ENCODE assay signal across 13 cellular contexts in the genomic region with DNA sequence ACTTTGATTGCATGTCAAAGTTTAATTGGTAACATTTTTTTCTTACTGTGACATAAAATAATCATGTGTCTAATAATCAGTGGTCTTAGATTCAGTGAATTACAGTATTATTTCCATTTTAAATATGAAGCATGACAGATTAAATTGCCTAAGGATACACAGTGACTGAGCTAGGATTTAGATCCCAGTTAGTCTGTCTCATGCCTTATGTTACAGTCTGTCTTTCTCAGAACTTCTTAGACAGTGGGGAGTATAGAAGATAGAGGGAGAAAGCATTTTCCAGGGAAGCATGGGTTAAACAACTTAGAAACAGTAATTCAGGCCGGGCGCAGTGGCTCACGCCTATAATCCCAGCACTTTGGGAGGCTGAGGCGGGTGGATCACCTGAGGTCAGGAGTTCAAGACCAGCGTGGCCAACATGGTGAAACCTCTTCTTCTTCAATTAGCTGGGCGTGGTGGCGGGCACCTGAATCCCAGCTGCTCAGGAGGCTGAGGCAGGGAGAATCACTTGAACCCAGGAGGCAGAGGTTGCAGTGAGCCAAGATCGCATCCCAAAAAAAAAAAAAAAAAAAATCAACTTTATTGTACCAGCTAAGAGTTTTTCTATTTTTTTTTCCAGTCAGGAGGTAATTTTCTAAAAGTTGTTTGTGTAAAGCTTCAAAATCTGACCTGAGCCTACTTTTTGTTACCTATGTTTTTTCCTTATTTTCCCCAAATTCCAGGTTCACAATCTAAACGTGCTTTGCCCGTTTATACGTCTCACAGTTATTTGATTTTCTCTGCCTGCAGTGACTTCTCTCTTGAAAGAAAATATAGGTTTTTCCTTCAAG. TPM values are rescaled to one million over a fixed set of nuclear protein-coding genes. Genes with fewer than 3 reads are reported as not detected.
DNase-seq lines count a peak whose midpoint lies in the region; ATAC-seq and TF ChIP-seq lines count a peak whose summit lies in the region.
"Had no signal": no experiment of that assay in that cellular context is flagged by ENCODE, and none has a peak within 500 bp of the region (broad histone marks: within the 10 kb centered on the region; RNA-seq: fewer than 3 reads in every experiment).

No MANE protein-coding gene starts in this region.

- no peak overlapping the region for H2AFZ ChIP-seq in SU-DHL-6 (ENCODE audit: low read depth, low read length, severe bottlenecking)

- H3K9me3 ChIP-seq in SU-DHL-6 (ENCODE audit: insufficient read depth, low read length), result no peaks in the 10 kb centered on the region
- H3K9me3 ChIP-seq in left lung, result no peaks in the 10 kb centered on the region
- H3K9me3 ChIP-seq in thyroid gland, result no peaks in the 10 kb centered on the region
- H3K9me3 ChIP-seq: pancreas, tibial nerve had no signal

- no peaks in the 10 kb centered on the region for H3K9me2 ChIP-seq in SU-DHL-6 (replicated peaks; ENCODE audit: insufficient read depth, low read length)

- ATAC-seq in left lung, result no peak
- ATAC-seq: pancreas had no signal

- peak overlapping the region; percentile 75 for H3K4me2 ChIP-seq in SU-DHL-6 (ENCODE audit: low read depth, low read length, poor library complexity, severe bottlenecking)

- intact Hi-C loops in left lung (cut with DNase I) (no loop called here), thyroid gland (cut with DNase I) (no loop called here)

- H3K4me3 Mint-ChIP-seq in activated naive CD8-positive, alpha-beta T cell, result peak overlapping the region; percentile 91
- H3K4me3 Mint-ChIP-seq in activated naive CD8-positive, alpha-beta T cell treated with anti-CD3 and anti-CD28 coated beads for 36 hours, result no peak overlapping the region
- H3K4me3 Mint-ChIP-seq in type B pancreatic cell, result peak overlapping the region; percentile 91
- H3K4me3 Mint-ChIP-seq: activated B cell treated with CpG ODN at 0.5 μM for 24 hours; dendritic cell treated with granulocyte-macrophage colony-stimulating factor and Interleukin-4, amounts not matched to agents 40 ng/mL and 50 ng/mL, for 4 days had no signal

- H3K36me3 Mint-ChIP-seq in activated naive CD8-positive, alpha-beta T cell, result peaks cover 10% of the 10 kb centered on the region
- H3K36me3 Mint-ChIP-seq in activated naive CD8-positive, alpha-beta T cell treated with anti-CD3 and anti-CD28 coated beads for 36 hours, result peaks cover 20% of the 10 kb centered on the region
- H3K36me3 Mint-ChIP-seq in type B pancreatic cell, result peaks cover 5% of the 10 kb centered on the region

- TF ChIP-seq CTCF in SU-DHL-6 (IDR thresholded peaks at IDR 0.05; ENCODE audit: insufficient read depth, low read length, poor library complexity, severe bottlenecking), result no peak
- no peak for TF ChIP-seq CTCF in left lung (IDR thresholded peaks at IDR 0.05)
- no peak for TF ChIP-seq CTCF in type B pancreatic cell (conservative IDR thresholded peaks at IDR 0.05)
- no peak for TF ChIP-seq CTCF in thyroid gland (IDR thresholded peaks at IDR 0.05)

- H3K79me2 ChIP-seq in SU-DHL-6 (ENCODE audit: insufficient read depth, low read length), result peaks cover 14% of the 10 kb centered on the region; the same call in 1 of the 2 replicates

- 93 to 94% methylated on average over 11 of the region's 11 CpGs for WGBS in thyroid gland, 2 donors

- H3K4me3 ChIP-seq in SU-DHL-6 (ENCODE audit: insufficient read depth, low read length, poor library complexity, severe bottlenecking) (no peak overlapping the region), left lung (no peak overlapping the region), thyroid gland (replicated peaks in 1 of 3) (no peak overlapping the region)
- H3K4me3 ChIP-seq: pancreas, tibial nerve had no signal

- peaks cover 13% of the 10 kb centered on the region; the same call in 1 of the 2 replicates for H4K20me1 ChIP-seq in SU-DHL-6 (ENCODE audit: low read depth, low read length)

- no peak overlapping the region for H3K27ac ChIP-seq in SU-DHL-6 (ENCODE audit: low read depth, low read length)
- H3K27ac ChIP-seq in left lung, result peak overlapping the region; percentile 82 to 91
- H3K27ac ChIP-seq in thyroid gland, result no peak overlapping the region
- H3K27ac ChIP-seq: tibial nerve had no signal

- H3K27me3 Mint-ChIP-seq in activated naive CD8-positive, alpha-beta T cell, result no peaks in the 10 kb centered on the region
- no peaks in the 10 kb centered on the region for H3K27me3 Mint-ChIP-seq in activated naive CD8-positive, alpha-beta T cell treated with anti-CD3 and anti-CD28 coated beads for 36 hours
- H3K27me3 Mint-ChIP-seq in type B pancreatic cell, result no peaks in the 10 kb centered on the region
- H3K27me3 Mint-ChIP-seq: activated B cell treated with CpG ODN at 0.5 μM for 24 hours; dendritic cell treated with granulocyte-macrophage colony-stimulating factor and Interleukin-4, amounts not matched to agents 40 ng/mL and 50 ng/mL, for 4 days had no signal

- no peaks in the 10 kb centered on the region for H3K9me3 Mint-ChIP-seq in activated naive CD8-positive, alpha-beta T cell (ENCODE audit: low read depth)
- no peaks in the 10 kb centered on the region for H3K9me3 Mint-ChIP-seq in activated naive CD8-positive, alpha-beta T cell treated with anti-CD3 and anti-CD28 coated beads for 36 hours
- no peaks in the 10 kb centered on the region for H3K9me3 Mint-ChIP-seq in type B pancreatic cell
- H3K9me3 Mint-ChIP-seq: activated B cell treated with CpG ODN at 0.5 μM for 24 hours; dendritic cell treated with granulocyte-macrophage colony-stimulating factor and Interleukin-4, amounts not matched to agents 40 ng/mL and 50 ng/mL, for 4 days had no signal

- TF ChIP-seq POLR2A in thyroid gland (IDR thresholded peaks at IDR 0.05), result no peak

- H3K9ac ChIP-seq in SU-DHL-6 (ENCODE audit: low read length), result no peak overlapping the region

- H3K4me1 ChIP-seq in left lung (peaks cover 4 to 40% of the 10 kb centered on the region in 2 donors), thyroid gland (peaks cover 22 to 30% of the 10 kb centered on the region in 2 donors)

- H3K27ac Mint-ChIP-seq in activated naive CD8-positive, alpha-beta T cell, result peak overlapping the region; percentile 35
- H3K27ac Mint-ChIP-seq in activated naive CD8-positive, alpha-beta T cell treated with anti-CD3 and anti-CD28 coated beads for 36 hours, result no peak overlapping the region
- peak overlapping the region; percentile 14 for H3K27ac Mint-ChIP-seq in type B pancreatic cell
- H3K27ac Mint-ChIP-seq: activated B cell treated with CpG ODN at 0.5 μM for 24 hours; dendritic cell treated with granulocyte-macrophage colony-stimulating factor and Interleukin-4, amounts not matched to agents 40 ng/mL and 50 ng/mL, for 4 days had no signal

- H3K4me1 Mint-ChIP-seq in activated naive CD8-positive, alpha-beta T cell (ENCODE audit: low read depth), result peaks cover 58% of the 10 kb centered on the region
- peaks cover 48% of the 10 kb centered on the region for H3K4me1 Mint-ChIP-seq in activated naive CD8-positive, alpha-beta T cell treated with anti-CD3 and anti-CD28 coated beads for 36 hours
- peaks cover 53% of the 10 kb centered on the region for H3K4me1 Mint-ChIP-seq in type B pancreatic cell (ENCODE audit: unreplicated experiment)

- DNase-seq in activated naive CD8-positive, alpha-beta T cell treated with anti-CD3 and anti-CD28 coated beads for 36 hours, result no peak
- DNase-seq in left lung (no peak), type B pancreatic cell (ENCODE audit: extremely low spot score, unreplicated experiment) (no peak), EL (no peak), thyroid gland (no peak)
- DNase-seq in NK-92 treated with Interleukin-12 subunit alpha and Interleukin-12 subunit beta, amount 100 ng/mL, for 24 hours (lab: John Stamatoyannopoulos, UW), result no peak
- DNase-seq: activated B cell treated with CpG ODN at 0.5 μM for 24 hours, DMS79 treated with DMSO at 0.1 percent for 48 hours, pancreas had no signal

- H3F3A ChIP-seq in SU-DHL-6 (ENCODE audit: insufficient read depth), result peaks cover 19% of the 10 kb centered on the region

- H3K27me3 ChIP-seq in SU-DHL-6 (ENCODE audit: low read length) (0 out of 2 replicates have a peak, but pooled peaks cover 3% of the 10 kb centered on the region), left lung (no peaks in the 10 kb centered on the region), thyroid gland (no peaks in the 10 kb centered on the region)
- H3K27me3 ChIP-seq: pancreas, tibial nerve had no signal

- H3K36me3 ChIP-seq in SU-DHL-6 (ENCODE audit: low read length), result peaks cover 4% of the 10 kb centered on the region
- H3K36me3 ChIP-seq in left lung, result no peaks in the 10 kb centered on the region
- no peaks in the 10 kb centered on the region for H3K36me3 ChIP-seq in thyroid gland
- H3K36me3 ChIP-seq: pancreas had no signal

RNA-seq across cellular contexts. Expression of a gene that starts 3.3 kb away (rescaled TPM):
- 10 to 100 TPM; 11.9 to 12.8 TPM for total RNA-seq in activated naive CD8-positive, alpha-beta T cell treated with anti-CD3 and anti-CD28 coated beads for 36 hours
- total RNA-seq in left lung (10 to 100 TPM; 24.2 to 30.3 TPM), type B pancreatic cell (ENCODE audit: low replicate concordance) (13.2 and 30.2 TPM in 2 replicates), thyroid gland (10 to 100 TPM; 34.4 to 52.5 (median 39.0) TPM)

Comparison
In these comparisons a context has a peak if more than half of its experiments do, and no peak if none do; other contexts are left out.
1. H3K27ac ChIP-seq: peak in left lung (2 of 2); none in SU-DHL-6 (single experiment) and thyroid gland (0 of 3).